ENCODE assay signal across 23 cellular contexts in the genomic region with DNA sequence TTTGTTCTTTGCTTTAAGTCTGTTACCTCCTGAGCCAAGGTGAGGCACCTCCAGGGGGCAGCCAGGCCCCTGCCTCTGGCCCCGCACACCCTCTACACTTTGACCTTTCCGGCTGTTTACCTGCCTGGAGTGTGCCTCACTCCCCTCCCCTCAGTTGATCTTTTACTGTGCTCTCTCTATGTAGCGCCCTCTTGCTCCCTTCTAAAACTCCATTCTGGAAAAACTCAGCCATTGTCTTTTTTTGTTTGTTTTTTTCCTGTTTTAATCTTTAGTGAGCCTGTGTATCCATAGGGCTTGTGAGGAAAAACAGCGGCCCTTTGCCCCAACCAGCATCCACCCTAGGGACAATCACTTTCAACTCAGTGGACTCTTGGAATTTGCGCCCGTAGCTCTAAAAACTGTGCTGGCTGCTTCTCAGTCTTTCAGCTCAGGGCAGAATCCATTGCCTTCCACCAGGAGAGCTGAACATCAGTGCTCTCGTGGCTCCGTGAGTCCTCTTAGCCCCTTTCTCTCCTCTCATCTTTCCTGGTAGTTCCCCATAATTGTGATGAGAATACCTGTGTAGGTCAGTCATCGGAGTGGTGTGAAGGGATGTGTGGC. TPM values are rescaled to one million over a fixed set of nuclear protein-coding genes. Genes with fewer than 3 reads are reported as not detected.
DNase-seq lines count a peak whose midpoint lies in the region; ATAC-seq and TF ChIP-seq lines count a peak whose summit lies in the region.
"Had no signal": no experiment of that assay in that cellular context is flagged by ENCODE, and none has a peak within 500 bp of the region (broad histone marks: within the 10 kb centered on the region; RNA-seq: fewer than 3 reads in every experiment).

No MANE protein-coding gene starts in this region.

- H3K36me3 Mint-ChIP-seq in activated naive CD8-positive, alpha-beta T cell, result no peaks in the 10 kb centered on the region
- H3K36me3 Mint-ChIP-seq in activated naive CD8-positive, alpha-beta T cell treated with anti-CD3 and anti-CD28 coated beads for 36 hours, result peaks cover 14% of the 10 kb centered on the region
- H3K36me3 Mint-ChIP-seq in WTC11, result peaks cover 8% of the 10 kb centered on the region
- H3K36me3 Mint-ChIP-seq in stimulated activated naive B cell treated with anti-CD40 and anti-IgM and Interleukin-4, amounts not matched to agents 10 μg/mL and 1 μg/mL and 100 μg/mL, for 72 hours, result peaks cover 43 to 52% of the 10 kb centered on the region in 2 donors

- H3K27ac Mint-ChIP-seq in activated naive CD8-positive, alpha-beta T cell, result peak overlapping the region; percentile 34
- no peak overlapping the region for H3K27ac Mint-ChIP-seq in activated naive CD8-positive, alpha-beta T cell treated with anti-CD3 and anti-CD28 coated beads for 36 hours
- H3K27ac Mint-ChIP-seq in WTC11, result peak overlapping the region; percentile 77; the same call in 1 of the 2 replicates
- peak overlapping the region; percentile 40 for H3K27ac Mint-ChIP-seq in stimulated activated naive B cell treated with anti-CD40 and anti-IgM and Interleukin-4, amounts not matched to agents 10 μg/mL and 1 μg/mL and 100 μg/mL, for 72 hours

- CTCF ChIA-PET in WTC11 (lab: Charles Lee), result interaction anchor here (0.6 to 1.3 kb wide), 5 partner anchors 8 to 74 kb away, joined by 3 to 5 read pairs (median 4); a partner anchor contains a TSS

- peaks cover 24% of the 10 kb centered on the region for H3K4me1 ChIP-seq in mucosa of descending colon (ENCODE audit: low read depth)

- no peak overlapping the region for H3K4me3 Mint-ChIP-seq in activated naive CD8-positive, alpha-beta T cell
- H3K4me3 Mint-ChIP-seq in activated naive CD8-positive, alpha-beta T cell treated with anti-CD3 and anti-CD28 coated beads for 36 hours, result no peak overlapping the region
- no peak overlapping the region for H3K4me3 Mint-ChIP-seq in WTC11
- no peak overlapping the region for H3K4me3 Mint-ChIP-seq in stimulated activated naive B cell treated with anti-CD40 and anti-IgM and Interleukin-4, amounts not matched to agents 10 μg/mL and 1 μg/mL and 100 μg/mL, for 72 hours
- H3K4me3 Mint-ChIP-seq: activated naive CD4-positive, alpha-beta T cell treated with anti-CD3 and anti-CD28 coated beads, Interleukin-2, amount 10 ng/mL, durations not matched to agents 7 days and 5 days had no signal

- POLR2A ChIA-PET in WTC11 (lab: Charles Lee), result no interaction called here

- H3K9me3 ChIP-seq in mucosa of descending colon, result no peaks in the 10 kb centered on the region
- H3K9me3 ChIP-seq: heart right ventricle, prostate gland, stomach, vagina had no signal

- no peaks in the 10 kb centered on the region for H3K36me3 ChIP-seq in mucosa of descending colon (ENCODE audit: low read depth)

- ATAC-seq in WTC11 (peak; percentile 53), mucosa of descending colon (peak; percentile 11)
- ATAC-seq in stimulated activated naive B cell treated with anti-CD40 and anti-IgM and Interleukin-4, amounts not matched to agents 10 μg/mL and 1 μg/mL and 100 μg/mL, for 72 hours (replicated peaks), result no peak
- no peak for ATAC-seq in activated CD4-positive, CD25-positive, alpha-beta regulatory T cell treated with anti-CD3 and anti-CD28 coated beads, Interleukin-2, amount 50 U/mL, for 24 hours
- ATAC-seq: heart right ventricle, PC-3 had no signal

- H3K4me3 ChIP-seq in mucosa of descending colon, result no peak overlapping the region
- H3K4me3 ChIP-seq: heart right ventricle, prostate gland, stomach, vagina had no signal

- H3K9me3 Mint-ChIP-seq in activated naive CD8-positive, alpha-beta T cell (ENCODE audit: low read depth), result no peaks in the 10 kb centered on the region
- no peaks in the 10 kb centered on the region for H3K9me3 Mint-ChIP-seq in activated naive CD8-positive, alpha-beta T cell treated with anti-CD3 and anti-CD28 coated beads for 36 hours
- H3K9me3 Mint-ChIP-seq in WTC11, result no peaks in the 10 kb centered on the region
- H3K9me3 Mint-ChIP-seq in stimulated activated naive B cell treated with anti-CD40 and anti-IgM and Interleukin-4, amounts not matched to agents 10 μg/mL and 1 μg/mL and 100 μg/mL, for 72 hours, result no peaks in the 10 kb centered on the region
- H3K9me3 Mint-ChIP-seq: activated naive CD4-positive, alpha-beta T cell treated with anti-CD3 and anti-CD28 coated beads, Interleukin-2, amount 10 ng/mL, durations not matched to agents 7 days and 5 days had no signal

- TF ChIP-seq CTCF in WTC11 (IDR thresholded peaks at IDR 0.05), result no peak
- no peak for TF ChIP-seq CTCF in mucosa of descending colon (IDR thresholded peaks at IDR 0.05)

- intact Hi-C loops in mucosa of descending colon (cut with DNase I, micrococcal nuclease), result no loop called here

- DNase-seq in activated naive CD8-positive, alpha-beta T cell treated with anti-CD3 and anti-CD28 coated beads for 36 hours, result no peak
- no peak for DNase-seq in WTC11 (ENCODE audit: low spot score)
- DNase-seq in mucosa of descending colon, result peak in 1 of 3 donors; percentile 38
- DNase-seq in stimulated activated naive B cell treated with anti-CD40 and anti-IgM and Interleukin-4, amounts not matched to agents 10 μg/mL and 1 μg/mL and 100 μg/mL, for 72 hours, result no peak
- no peak for DNase-seq in stimulated activated CD4-positive, alpha-beta T cell treated with anti-CD3 and anti-CD28 coated beads, Interleukin-4, amount 100 ng/mL, for 4 hours
- DNase-seq in foreskin melanocyte, result no peak
- DNase-seq: activated CD8-positive, alpha-beta memory T cell treated with anti-CD3 and anti-CD28 coated beads, Interleukin-2, amount 50 U/mL, for 4 hours; activated naive CD4-positive, alpha-beta T cell treated with anti-CD3 and anti-CD28 coated beads, Interleukin-2, amount 10 ng/mL, durations not matched to agents 7 days and 5 days; COR-L47; heart right ventricle; KBM-7; midbrain; NCI-H1105; NCI-H748 treated with DMSO at 0.1 percent for 48 hours; PC-3; stimulated activated CD4-positive, alpha-beta T cell treated with anti-CD3 and anti-CD28 coated beads, Interleukin-12 subunit alpha, Interleukin-12 subunit beta, amount 100 ng/mL, for 4 hours; stomach had no signal

- no peaks in the 10 kb centered on the region for H3K27me3 Mint-ChIP-seq in activated naive CD8-positive, alpha-beta T cell
- H3K27me3 Mint-ChIP-seq in activated naive CD8-positive, alpha-beta T cell treated with anti-CD3 and anti-CD28 coated beads for 36 hours, result no peaks in the 10 kb centered on the region
- H3K27me3 Mint-ChIP-seq in WTC11 (ENCODE audit: low read depth), result no peaks in the 10 kb centered on the region
- H3K27me3 Mint-ChIP-seq in stimulated activated naive B cell treated with anti-CD40 and anti-IgM and Interleukin-4, amounts not matched to agents 10 μg/mL and 1 μg/mL and 100 μg/mL, for 72 hours, result no peaks in the 10 kb centered on the region
- H3K27me3 Mint-ChIP-seq: activated naive CD4-positive, alpha-beta T cell treated with anti-CD3 and anti-CD28 coated beads, Interleukin-2, amount 10 ng/mL, durations not matched to agents 7 days and 5 days had no signal

- H3K4me1 Mint-ChIP-seq in activated naive CD8-positive, alpha-beta T cell (ENCODE audit: low read depth), result peaks cover 16% of the 10 kb centered on the region
- H3K4me1 Mint-ChIP-seq in activated naive CD8-positive, alpha-beta T cell treated with anti-CD3 and anti-CD28 coated beads for 36 hours, result peaks cover 13% of the 10 kb centered on the region
- peaks cover 13% of the 10 kb centered on the region for H3K4me1 Mint-ChIP-seq in WTC11
- peaks cover 20 to 36% of the 10 kb centered on the region in 2 donors for H3K4me1 Mint-ChIP-seq in stimulated activated naive B cell treated with anti-CD40 and anti-IgM and Interleukin-4, amounts not matched to agents 10 μg/mL and 1 μg/mL and 100 μg/mL, for 72 hours

TF ChIP-seq in WTC11, 78 proteins besides CTCF, POLR2A, EP300 and RAD21 (continues in another document):
- TF ChIP-seq, protein P1, sequence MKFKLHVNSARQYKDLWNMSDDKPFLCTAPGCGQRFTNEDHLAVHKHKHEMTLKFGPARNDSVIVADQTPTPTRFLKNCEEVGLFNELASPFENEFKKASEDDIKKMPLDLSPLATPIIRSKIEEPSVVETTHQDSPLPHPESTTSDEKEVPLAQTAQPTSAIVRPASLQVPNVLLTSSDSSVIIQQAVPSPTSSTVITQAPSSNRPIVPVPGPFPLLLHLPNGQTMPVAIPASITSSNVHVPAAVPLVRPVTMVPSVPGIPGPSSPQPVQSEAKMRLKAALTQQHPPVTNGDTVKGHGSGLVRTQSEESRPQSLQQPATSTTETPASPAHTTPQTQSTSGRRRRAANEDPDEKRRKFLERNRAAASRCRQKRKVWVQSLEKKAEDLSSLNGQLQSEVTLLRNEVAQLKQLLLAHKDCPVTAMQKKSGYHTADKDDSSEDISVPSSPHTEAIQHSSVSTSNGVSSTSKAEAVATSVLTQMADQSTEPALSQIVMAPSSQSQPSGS (CRISPR knock-in tag; IDR thresholded peaks at IDR 0.05; ENCODE audit: borderline replicate concordance, low read depth), result no peak
- TF ChIP-seq, protein P2, sequence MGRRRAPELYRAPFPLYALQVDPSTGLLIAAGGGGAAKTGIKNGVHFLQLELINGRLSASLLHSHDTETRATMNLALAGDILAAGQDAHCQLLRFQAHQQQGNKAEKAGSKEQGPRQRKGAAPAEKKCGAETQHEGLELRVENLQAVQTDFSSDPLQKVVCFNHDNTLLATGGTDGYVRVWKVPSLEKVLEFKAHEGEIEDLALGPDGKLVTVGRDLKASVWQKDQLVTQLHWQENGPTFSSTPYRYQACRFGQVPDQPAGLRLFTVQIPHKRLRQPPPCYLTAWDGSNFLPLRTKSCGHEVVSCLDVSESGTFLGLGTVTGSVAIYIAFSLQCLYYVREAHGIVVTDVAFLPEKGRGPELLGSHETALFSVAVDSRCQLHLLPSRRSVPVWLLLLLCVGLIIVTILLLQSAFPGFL (CRISPR knock-in tag; IDR thresholded peaks at IDR 0.05; ENCODE audit: borderline replicate concordance), result no peak
- no peak for TF ChIP-seq NFYB (CRISPR knock-in tag; conservative IDR thresholded peaks at IDR 0.05; ENCODE audit: low read depth)

RNA-seq across cellular contexts. Expression of a gene that starts 4.3 kb away (rescaled TPM):
- total RNA-seq in activated naive CD8-positive, alpha-beta T cell treated with anti-CD3 and anti-CD28 coated beads for 36 hours, result 10 to 100 TPM; 34.6 to 35.4 TPM
- 60.1 to 70.9 TPM (median 60.3 TPM) in 3 replicates for total RNA-seq in WTC11 (2021)
- 10 to 100 TPM; 33.6 to 51.2 (median 38.4) TPM for total RNA-seq in mucosa of descending colon

RNA-seq across cellular contexts. Expression of a gene that starts 6.8 kb away (rescaled TPM):
- not detected for total RNA-seq in activated naive CD8-positive, alpha-beta T cell treated with anti-CD3 and anti-CD28 coated beads for 36 hours
- total RNA-seq in WTC11 (2021) (0.14 to 0.32 TPM (median 0.15 TPM) in 3 replicates), mucosa of descending colon (1 to 10 TPM in 1 of 3 donors, under 1 TPM in 1, not detected in 1; 0.89 to 1.2 TPM)
- total RNA-seq: bronchial epithelial cell, fibroblast of lung, heart right ventricle, PC-3, vagina had no signal

RNA-seq across cellular contexts. Expression of a gene that starts 10.7 kb away (rescaled TPM):
- total RNA-seq in activated naive CD8-positive, alpha-beta T cell treated with anti-CD3 and anti-CD28 coated beads for 36 hours, result 100 to 1,000 TPM; 124 to 125 TPM
- total RNA-seq in WTC11 (2021) (193 to 212 TPM (median 193 TPM) in 3 replicates), mucosa of descending colon (100 to 1,000 TPM; 171 to 261 (median 201) TPM)

RNA-seq across cellular contexts. Expression of a gene that starts 13.4 kb away (rescaled TPM):
- 10 to 100 TPM; 36.5 to 42.2 TPM for total RNA-seq in activated naive CD8-positive, alpha-beta T cell treated with anti-CD3 and anti-CD28 coated beads for 36 hours
- total RNA-seq in WTC11 (2021), result 25.4 to 31.4 TPM (median 29.6 TPM) in 3 replicates
- 10 to 100 TPM; 73.3 to 79.6 (median 79.3) TPM for total RNA-seq in mucosa of descending colon

RNA-seq across cellular contexts. Expression of a gene that starts 49.5 kb away (rescaled TPM):
- 10 to 100 TPM; 21.1 to 23.0 TPM for total RNA-seq in activated naive CD8-positive, alpha-beta T cell treated with anti-CD3 and anti-CD28 coated beads for 36 hours
- 17.3 to 21.0 TPM (median 17.8 TPM) in 3 replicates for total RNA-seq in WTC11 (2021)
- 10 to 100 TPM in 1 of 3 donors, 1 to 10 TPM in 2; 6.9 to 14.3 (median 8.5) TPM for total RNA-seq in mucosa of descending colon

Comparison
In these comparisons a context has a peak if more than half of its experiments do, and no peak if none do; other contexts are left out.
1. ATAC-seq: peak in WTC11 (single experiment) and mucosa of descending colon (single experiment); none in stimulated activated naive B cell treated with anti-CD40 and anti-IgM and Interleukin-4, amounts not matched to agents 10 μg/mL and 1 μg/mL and 100 μg/mL, for 72 hours (0 of 2) and activated CD4-positive, CD25-positive, alpha-beta regulatory T cell treated with anti-CD3 and anti-CD28 coated beads, Interleukin-2, amount 50 U/mL, for 24 hours (0 of 2).